ENCODE assay signal across 10 cellular contexts in genomic region chr2:171404258-171404657, GRCh38. TPM values are rescaled to one million over a fixed set of nuclear protein-coding genes. Genes with fewer than 3 reads are reported as not detected.
DNase-seq lines count a peak whose midpoint lies in the region; ATAC-seq lines count a peak whose summit lies in the region.
"Had no signal": no experiment of that assay in that cellular context is flagged by ENCODE, and none has a peak within 500 bp of the region (broad histone marks: within the 10 kb centered on the region; RNA-seq: fewer than 3 reads in every experiment).

No MANE protein-coding gene starts in this region.

- no peaks in the 10 kb centered on the region for H3K79me2 ChIP-seq in trophoblast cell (ENCODE audit: control insufficient read depth, insufficient read depth, low read length, poor library complexity)

- H2AFZ ChIP-seq in trophoblast cell (ENCODE audit: insufficient read depth, low read length, poor library complexity) = no peak overlapping the region

- ATAC-seq in esophagus mucosa (peak; percentile 98), HG03135 (IDR thresholded peaks at IDR 0.05; ENCODE audit: unreplicated experiment) (no peak)

- peaks cover under 1 to 2% of the 10 kb centered on the region in 2 experiments for H3K4me1 ChIP-seq in trophoblast cell (ENCODE audit: control insufficient read depth in 1 of 2, insufficient read depth in 2 of 2, low read length in 2 of 2)

- no peak overlapping the region for H3K4ac ChIP-seq in trophoblast cell (ENCODE audit: low read depth, low read length)

- no peaks in the 10 kb centered on the region for H3K9me3 ChIP-seq in trophoblast cell (ENCODE audit: insufficient read depth, low read depth, low read length)

- H2BK12ac ChIP-seq in trophoblast cell (ENCODE audit: low read length) = no peak overlapping the region

- H3K4me3 ChIP-seq in trophoblast cell (ENCODE audit: low read depth, low read length) = no peak overlapping the region

- WGBS in trophoblast cell (ENCODE audit: extremely low coverage, insufficient coverage, insufficient read length) = no CpG with 5 or more reads among the region's 5 CpGs

- no peak overlapping the region for H4K12ac ChIP-seq in trophoblast cell (ENCODE audit: low read depth, low read length)

- no peak overlapping the region for H3K9ac ChIP-seq in trophoblast cell (ENCODE audit: low read length)

- no peak overlapping the region for H3K4me2 ChIP-seq in trophoblast cell (ENCODE audit: low read length)

- H4K8ac ChIP-seq in trophoblast cell (ENCODE audit: low read depth, low read length) = no peak overlapping the region

- no peaks in the 10 kb centered on the region for H3K79me1 ChIP-seq in trophoblast cell (ENCODE audit: low read length)

- H2AK5ac ChIP-seq in trophoblast cell (ENCODE audit: low read length) = no peak overlapping the region

- H2BK120ac ChIP-seq in trophoblast cell (ENCODE audit: insufficient read depth, low read length, poor library complexity) = no peak overlapping the region

- H3K27me3 ChIP-seq in trophoblast cell (ENCODE audit: insufficient read depth, low read length) = no peaks in the 10 kb centered on the region

- peaks cover 0 to 3% of the 10 kb centered on the region in 2 experiments for H3K36me3 ChIP-seq in trophoblast cell (ENCODE audit: control insufficient read depth in 1 of 2, insufficient read depth in 2 of 2, low read length in 2 of 2)

- H3K18ac ChIP-seq in trophoblast cell (ENCODE audit: low read length) = no peak overlapping the region

- H3K27ac ChIP-seq in trophoblast cell (ENCODE audit: low read depth, low read length) = no peak overlapping the region

- no peak overlapping the region for H3K23ac ChIP-seq in trophoblast cell (ENCODE audit: low read length)

- no peak overlapping the region for H3K14ac ChIP-seq in trophoblast cell (ENCODE audit: low read length)

- no peak overlapping the region for H2BK5ac ChIP-seq in trophoblast cell (ENCODE audit: low read depth, low read length, poor library complexity)

- peak; percentile 90 for DNase-seq in ELR (ENCODE audit: low read depth)
- DNase-seq in RPMI7951 (ENCODE audit: low read depth) = peak; percentile 81
- DNase-seq in trophoblast cell = peak; percentile 23 to 70
- no peak for DNase-seq in cerebellar cortex (ENCODE audit: low spot score)
- no peak for DNase-seq in NCI-H345 treated with DMSO at 0.1 percent for 48 hours (lab: John Stamatoyannopoulos, UW; ENCODE audit: unreplicated experiment)
- no peak for DNase-seq in mucosa of gallbladder (ENCODE audit: low spot score)
- DNase-seq: effector CD4-positive, alpha-beta T cell; KG1 had no signal

- no peak overlapping the region for H4K91ac ChIP-seq in trophoblast cell (ENCODE audit: low read depth, low read length)

RNA-seq across cellular contexts. Expression of gene METTL8, which starts 29.5 kb away (rescaled TPM):
- total RNA-seq in RPMI7951 (2014; rRNA removed; shearing (Covaris generic)) = 17.4 and 32.0 TPM in 2 replicates
- total RNA-seq in esophagus mucosa (39.9 TPM), mucosa of gallbladder (11.0 TPM)
- 13.5 and 16.8 TPM in 2 replicates for polyA plus RNA-seq in trophoblast cell (2013)

RNA-seq across cellular contexts. Expression of gene DCAF17, which starts 29.8 kb away (rescaled TPM):
- total RNA-seq in RPMI7951 (2014; rRNA removed; shearing (Covaris generic)) = 16.1 and 16.6 TPM in 2 replicates
- total RNA-seq in esophagus mucosa (9.4 TPM), mucosa of gallbladder (12.9 TPM)
- 9.6 and 10.0 TPM in 2 replicates for polyA plus RNA-seq in trophoblast cell (2013)

Comparison
In these comparisons a context has a peak if more than half of its experiments do, and no peak if none do; other contexts are left out.
1. DNase-seq: peak in ELR (single experiment), RPMI7951 (single experiment) and trophoblast cell (2 of 2); none in cerebellar cortex (single experiment), NCI-H345 treated with DMSO at 0.1 percent for 48 hours (single experiment) and mucosa of gallbladder (single experiment).